Comparison of ENCODE assay signal across 1 cellular context in the genomic region with DNA sequence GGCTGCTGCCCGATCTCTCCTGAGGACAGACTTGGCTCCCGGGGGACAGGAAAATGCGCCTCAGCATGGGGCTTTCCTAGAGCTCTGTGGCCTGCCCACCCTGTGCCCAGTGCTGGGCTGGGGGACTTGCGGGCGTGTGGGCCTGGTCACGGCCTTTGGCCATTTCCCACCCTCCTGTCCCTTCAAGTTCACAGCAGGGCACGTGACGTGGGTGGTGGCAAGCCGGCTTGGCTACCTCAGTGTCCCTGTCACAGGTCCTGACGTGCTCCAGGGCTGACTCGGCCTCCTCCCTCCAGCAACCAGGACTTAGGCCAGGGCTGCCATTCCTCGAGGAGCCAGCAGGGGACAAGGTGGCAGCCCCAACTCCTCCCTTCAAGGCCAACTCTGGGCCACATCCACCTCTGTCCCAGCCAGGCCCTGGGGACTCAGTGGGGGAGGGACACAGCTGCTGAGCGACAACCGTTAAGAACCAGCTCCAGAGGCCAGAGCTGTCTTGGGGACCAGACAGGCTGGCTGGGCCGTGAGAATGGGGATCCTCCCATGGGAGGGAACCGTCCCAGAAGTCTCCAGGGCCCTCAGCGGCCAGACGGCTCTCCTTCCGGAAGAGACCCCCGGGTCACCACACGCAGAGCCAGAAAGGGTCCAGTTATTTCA.
TF ChIP-seq lines count a peak whose summit lies in the region.

No MANE protein-coding gene starts in this region.

TF ChIP-seq in HepG2, 621 proteins besides CTCF, POLR2A, EP300 and RAD21 (continued from another document and continues in another):
- TF ChIP-seq, protein P1, sequence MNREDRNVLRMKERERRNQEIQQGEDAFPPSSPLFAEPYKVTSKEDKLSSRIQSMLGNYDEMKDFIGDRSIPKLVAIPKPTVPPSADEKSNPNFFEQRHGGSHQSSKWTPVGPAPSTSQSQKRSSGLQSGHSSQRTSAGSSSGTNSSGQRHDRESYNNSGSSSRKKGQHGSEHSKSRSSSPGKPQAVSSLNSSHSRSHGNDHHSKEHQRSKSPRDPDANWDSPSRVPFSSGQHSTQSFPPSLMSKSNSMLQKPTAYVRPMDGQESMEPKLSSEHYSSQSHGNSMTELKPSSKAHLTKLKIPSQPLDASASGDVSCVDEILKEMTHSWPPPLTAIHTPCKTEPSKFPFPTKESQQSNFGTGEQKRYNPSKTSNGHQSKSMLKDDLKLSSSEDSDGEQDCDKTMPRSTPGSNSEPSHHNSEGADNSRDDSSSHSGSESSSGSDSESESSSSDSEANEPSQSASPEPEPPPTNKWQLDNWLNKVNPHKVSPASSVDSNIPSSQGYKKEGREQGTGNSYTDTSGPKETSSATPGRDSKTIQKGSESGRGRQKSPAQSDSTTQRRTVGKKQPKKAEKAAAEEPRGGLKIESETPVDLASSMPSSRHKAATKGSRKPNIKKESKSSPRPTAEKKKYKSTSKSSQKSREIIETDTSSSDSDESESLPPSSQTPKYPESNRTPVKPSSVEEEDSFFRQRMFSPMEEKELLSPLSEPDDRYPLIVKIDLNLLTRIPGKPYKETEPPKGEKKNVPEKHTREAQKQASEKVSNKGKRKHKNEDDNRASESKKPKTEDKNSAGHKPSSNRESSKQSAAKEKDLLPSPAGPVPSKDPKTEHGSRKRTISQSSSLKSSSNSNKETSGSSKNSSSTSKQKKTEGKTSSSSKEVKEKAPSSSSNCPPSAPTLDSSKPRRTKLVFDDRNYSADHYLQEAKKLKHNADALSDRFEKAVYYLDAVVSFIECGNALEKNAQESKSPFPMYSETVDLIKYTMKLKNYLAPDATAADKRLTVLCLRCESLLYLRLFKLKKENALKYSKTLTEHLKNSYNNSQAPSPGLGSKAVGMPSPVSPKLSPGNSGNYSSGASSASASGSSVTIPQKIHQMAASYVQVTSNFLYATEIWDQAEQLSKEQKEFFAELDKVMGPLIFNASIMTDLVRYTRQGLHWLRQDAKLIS (CRISPR knock-in tag; IDR thresholded peaks at IDR 0.05), result peak; percentile 89
- TF ChIP-seq ERF (CRISPR knock-in tag; IDR thresholded peaks at IDR 0.05) (peak; percentile 84), RCOR2 (CRISPR knock-in tag; IDR thresholded peaks at IDR 0.05) (no peak; the same call in 1 of the 2 replicates), SATB2 (CRISPR knock-in tag; IDR thresholded peaks at IDR 0.05) (no peak), RORA (CRISPR knock-in tag; IDR thresholded peaks at IDR 0.05) (no peak), ZNF530 (CRISPR knock-in tag; IDR thresholded peaks at IDR 0.05; ENCODE audit: low read depth) (no peak), RELA (CRISPR knock-in tag; IDR thresholded peaks at IDR 0.05) (0 out of 2 replicates have a peak, but pooled peaks have one; percentile 32), SP140L (CRISPR knock-in tag; IDR thresholded peaks at IDR 0.05; ENCODE audit: borderline replicate concordance) (no peak), MTA3 (CRISPR knock-in tag; IDR thresholded peaks at IDR 0.05) (no peak), MYC (CRISPR knock-in tag; IDR thresholded peaks at IDR 0.05; ENCODE audit: borderline replicate concordance) (0 out of 2 replicates have a peak, but pooled peaks have one; percentile 58), POLR2G (IDR thresholded peaks at IDR 0.05; ENCODE audit: low read depth, low read length) (peak; percentile 69), ZFAT (CRISPR knock-in tag; conservative IDR thresholded peaks at IDR 0.05) (no peak), REXO4 (CRISPR knock-in tag; IDR thresholded peaks at IDR 0.05; ENCODE audit: borderline replicate concordance) (no peak), SIN3B (IDR thresholded peaks at IDR 0.05; ENCODE audit: low read length) (0 out of 2 replicates have a peak, but pooled peaks have one; percentile 9), RARG (CRISPR knock-in tag; IDR thresholded peaks at IDR 0.05; ENCODE audit: low read depth) (no peak)
- TF ChIP-seq, protein P2, sequence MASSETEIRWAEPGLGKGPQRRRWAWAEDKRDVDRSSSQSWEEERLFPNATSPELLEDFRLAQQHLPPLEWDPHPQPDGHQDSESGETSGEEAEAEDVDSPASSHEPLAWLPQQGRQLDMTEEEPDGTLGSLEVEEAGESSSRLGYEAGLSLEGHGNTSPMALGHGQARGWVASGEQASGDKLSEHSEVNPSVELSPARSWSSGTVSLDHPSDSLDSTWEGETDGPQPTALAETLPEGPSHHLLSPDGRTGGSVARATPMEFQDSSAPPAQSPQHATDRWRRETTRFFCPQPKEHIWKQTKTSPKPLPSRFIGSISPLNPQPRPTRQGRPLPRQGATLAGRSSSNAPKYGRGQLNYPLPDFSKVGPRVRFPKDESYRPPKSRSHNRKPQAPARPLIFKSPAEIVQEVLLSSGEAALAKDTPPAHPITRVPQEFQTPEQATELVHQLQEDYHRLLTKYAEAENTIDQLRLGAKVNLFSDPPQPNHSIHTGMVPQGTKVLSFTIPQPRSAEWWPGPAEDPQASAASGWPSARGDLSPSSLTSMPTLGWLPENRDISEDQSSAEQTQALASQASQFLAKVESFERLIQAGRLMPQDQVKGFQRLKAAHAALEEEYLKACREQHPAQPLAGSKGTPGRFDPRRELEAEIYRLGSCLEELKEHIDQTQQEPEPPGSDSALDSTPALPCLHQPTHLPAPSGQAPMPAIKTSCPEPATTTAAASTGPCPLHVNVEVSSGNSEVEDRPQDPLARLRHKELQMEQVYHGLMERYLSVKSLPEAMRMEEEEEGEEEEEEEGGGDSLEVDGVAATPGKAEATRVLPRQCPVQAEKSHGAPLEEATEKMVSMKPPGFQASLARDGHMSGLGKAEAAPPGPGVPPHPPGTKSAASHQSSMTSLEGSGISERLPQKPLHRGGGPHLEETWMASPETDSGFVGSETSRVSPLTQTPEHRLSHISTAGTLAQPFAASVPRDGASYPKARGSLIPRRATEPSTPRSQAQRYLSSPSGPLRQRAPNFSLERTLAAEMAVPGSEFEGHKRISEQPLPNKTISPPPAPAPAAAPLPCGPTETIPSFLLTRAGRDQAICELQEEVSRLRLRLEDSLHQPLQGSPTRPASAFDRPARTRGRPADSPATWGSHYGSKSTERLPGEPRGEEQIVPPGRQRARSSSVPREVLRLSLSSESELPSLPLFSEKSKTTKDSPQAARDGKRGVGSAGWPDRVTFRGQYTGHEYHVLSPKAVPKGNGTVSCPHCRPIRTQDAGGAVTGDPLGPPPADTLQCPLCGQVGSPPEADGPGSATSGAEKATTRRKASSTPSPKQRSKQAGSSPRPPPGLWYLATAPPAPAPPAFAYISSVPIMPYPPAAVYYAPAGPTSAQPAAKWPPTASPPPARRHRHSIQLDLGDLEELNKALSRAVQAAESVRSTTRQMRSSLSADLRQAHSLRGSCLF (CRISPR knock-in tag; IDR thresholded peaks at IDR 0.05; ENCODE audit: borderline replicate concordance), result no peak
- TF ChIP-seq, protein P3, sequence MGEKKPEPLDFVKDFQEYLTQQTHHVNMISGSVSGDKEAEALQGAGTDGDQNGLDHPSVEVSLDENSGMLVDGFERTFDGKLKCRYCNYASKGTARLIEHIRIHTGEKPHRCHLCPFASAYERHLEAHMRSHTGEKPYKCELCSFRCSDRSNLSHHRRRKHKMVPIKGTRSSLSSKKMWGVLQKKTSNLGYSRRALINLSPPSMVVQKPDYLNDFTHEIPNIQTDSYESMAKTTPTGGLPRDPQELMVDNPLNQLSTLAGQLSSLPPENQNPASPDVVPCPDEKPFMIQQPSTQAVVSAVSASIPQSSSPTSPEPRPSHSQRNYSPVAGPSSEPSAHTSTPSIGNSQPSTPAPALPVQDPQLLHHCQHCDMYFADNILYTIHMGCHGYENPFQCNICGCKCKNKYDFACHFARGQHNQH (CRISPR knock-in tag; IDR thresholded peaks at IDR 0.05), result peak; percentile 69; the same call in 1 of the 2 replicates
- TF ChIP-seq, protein P4, sequence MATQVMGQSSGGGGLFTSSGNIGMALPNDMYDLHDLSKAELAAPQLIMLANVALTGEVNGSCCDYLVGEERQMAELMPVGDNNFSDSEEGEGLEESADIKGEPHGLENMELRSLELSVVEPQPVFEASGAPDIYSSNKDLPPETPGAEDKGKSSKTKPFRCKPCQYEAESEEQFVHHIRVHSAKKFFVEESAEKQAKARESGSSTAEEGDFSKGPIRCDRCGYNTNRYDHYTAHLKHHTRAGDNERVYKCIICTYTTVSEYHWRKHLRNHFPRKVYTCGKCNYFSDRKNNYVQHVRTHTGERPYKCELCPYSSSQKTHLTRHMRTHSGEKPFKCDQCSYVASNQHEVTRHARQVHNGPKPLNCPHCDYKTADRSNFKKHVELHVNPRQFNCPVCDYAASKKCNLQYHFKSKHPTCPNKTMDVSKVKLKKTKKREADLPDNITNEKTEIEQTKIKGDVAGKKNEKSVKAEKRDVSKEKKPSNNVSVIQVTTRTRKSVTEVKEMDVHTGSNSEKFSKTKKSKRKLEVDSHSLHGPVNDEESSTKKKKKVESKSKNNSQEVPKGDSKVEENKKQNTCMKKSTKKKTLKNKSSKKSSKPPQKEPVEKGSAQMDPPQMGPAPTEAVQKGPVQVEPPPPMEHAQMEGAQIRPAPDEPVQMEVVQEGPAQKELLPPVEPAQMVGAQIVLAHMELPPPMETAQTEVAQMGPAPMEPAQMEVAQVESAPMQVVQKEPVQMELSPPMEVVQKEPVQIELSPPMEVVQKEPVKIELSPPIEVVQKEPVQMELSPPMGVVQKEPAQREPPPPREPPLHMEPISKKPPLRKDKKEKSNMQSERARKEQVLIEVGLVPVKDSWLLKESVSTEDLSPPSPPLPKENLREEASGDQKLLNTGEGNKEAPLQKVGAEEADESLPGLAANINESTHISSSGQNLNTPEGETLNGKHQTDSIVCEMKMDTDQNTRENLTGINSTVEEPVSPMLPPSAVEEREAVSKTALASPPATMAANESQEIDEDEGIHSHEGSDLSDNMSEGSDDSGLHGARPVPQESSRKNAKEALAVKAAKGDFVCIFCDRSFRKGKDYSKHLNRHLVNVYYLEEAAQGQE (IDR thresholded peaks at IDR 0.05; ENCODE audit: borderline replicate concordance in 1 of 2, low read depth in 1 of 2, low read length in 2 of 2), result peak in 1 of 2 experiments; percentile 29; a peak in 1 of 4 replicates
- TF ChIP-seq, protein P5, sequence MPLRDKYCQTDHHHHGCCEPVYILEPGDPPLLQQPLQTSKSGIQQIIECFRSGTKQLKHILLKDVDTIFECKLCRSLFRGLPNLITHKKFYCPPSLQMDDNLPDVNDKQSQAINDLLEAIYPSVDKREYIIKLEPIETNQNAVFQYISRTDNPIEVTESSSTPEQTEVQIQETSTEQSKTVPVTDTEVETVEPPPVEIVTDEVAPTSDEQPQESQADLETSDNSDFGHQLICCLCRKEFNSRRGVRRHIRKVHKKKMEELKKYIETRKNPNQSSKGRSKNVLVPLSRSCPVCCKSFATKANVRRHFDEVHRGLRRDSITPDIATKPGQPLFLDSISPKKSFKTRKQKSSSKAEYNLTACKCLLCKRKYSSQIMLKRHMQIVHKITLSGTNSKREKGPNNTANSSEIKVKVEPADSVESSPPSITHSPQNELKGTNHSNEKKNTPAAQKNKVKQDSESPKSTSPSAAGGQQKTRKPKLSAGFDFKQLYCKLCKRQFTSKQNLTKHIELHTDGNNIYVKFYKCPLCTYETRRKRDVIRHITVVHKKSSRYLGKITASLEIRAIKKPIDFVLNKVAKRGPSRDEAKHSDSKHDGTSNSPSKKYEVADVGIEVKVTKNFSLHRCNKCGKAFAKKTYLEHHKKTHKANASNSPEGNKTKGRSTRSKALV (CRISPR knock-in tag; IDR thresholded peaks at IDR 0.05), result no peak
- TF ChIP-seq, protein P6, sequence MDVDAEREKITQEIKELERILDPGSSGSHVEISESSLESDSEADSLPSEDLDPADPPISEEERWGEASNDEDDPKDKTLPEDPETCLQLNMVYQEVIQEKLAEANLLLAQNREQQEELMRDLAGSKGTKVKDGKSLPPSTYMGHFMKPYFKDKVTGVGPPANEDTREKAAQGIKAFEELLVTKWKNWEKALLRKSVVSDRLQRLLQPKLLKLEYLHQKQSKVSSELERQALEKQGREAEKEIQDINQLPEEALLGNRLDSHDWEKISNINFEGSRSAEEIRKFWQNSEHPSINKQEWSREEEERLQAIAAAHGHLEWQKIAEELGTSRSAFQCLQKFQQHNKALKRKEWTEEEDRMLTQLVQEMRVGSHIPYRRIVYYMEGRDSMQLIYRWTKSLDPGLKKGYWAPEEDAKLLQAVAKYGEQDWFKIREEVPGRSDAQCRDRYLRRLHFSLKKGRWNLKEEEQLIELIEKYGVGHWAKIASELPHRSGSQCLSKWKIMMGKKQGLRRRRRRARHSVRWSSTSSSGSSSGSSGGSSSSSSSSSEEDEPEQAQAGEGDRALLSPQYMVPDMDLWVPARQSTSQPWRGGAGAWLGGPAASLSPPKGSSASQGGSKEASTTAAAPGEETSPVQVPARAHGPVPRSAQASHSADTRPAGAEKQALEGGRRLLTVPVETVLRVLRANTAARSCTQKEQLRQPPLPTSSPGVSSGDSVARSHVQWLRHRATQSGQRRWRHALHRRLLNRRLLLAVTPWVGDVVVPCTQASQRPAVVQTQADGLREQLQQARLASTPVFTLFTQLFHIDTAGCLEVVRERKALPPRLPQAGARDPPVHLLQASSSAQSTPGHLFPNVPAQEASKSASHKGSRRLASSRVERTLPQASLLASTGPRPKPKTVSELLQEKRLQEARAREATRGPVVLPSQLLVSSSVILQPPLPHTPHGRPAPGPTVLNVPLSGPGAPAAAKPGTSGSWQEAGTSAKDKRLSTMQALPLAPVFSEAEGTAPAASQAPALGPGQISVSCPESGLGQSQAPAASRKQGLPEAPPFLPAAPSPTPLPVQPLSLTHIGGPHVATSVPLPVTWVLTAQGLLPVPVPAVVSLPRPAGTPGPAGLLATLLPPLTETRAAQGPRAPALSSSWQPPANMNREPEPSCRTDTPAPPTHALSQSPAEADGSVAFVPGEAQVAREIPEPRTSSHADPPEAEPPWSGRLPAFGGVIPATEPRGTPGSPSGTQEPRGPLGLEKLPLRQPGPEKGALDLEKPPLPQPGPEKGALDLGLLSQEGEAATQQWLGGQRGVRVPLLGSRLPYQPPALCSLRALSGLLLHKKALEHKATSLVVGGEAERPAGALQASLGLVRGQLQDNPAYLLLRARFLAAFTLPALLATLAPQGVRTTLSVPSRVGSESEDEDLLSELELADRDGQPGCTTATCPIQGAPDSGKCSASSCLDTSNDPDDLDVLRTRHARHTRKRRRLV (CRISPR knock-in tag; IDR thresholded peaks at IDR 0.05), result no peak
- TF ChIP-seq, protein P7, sequence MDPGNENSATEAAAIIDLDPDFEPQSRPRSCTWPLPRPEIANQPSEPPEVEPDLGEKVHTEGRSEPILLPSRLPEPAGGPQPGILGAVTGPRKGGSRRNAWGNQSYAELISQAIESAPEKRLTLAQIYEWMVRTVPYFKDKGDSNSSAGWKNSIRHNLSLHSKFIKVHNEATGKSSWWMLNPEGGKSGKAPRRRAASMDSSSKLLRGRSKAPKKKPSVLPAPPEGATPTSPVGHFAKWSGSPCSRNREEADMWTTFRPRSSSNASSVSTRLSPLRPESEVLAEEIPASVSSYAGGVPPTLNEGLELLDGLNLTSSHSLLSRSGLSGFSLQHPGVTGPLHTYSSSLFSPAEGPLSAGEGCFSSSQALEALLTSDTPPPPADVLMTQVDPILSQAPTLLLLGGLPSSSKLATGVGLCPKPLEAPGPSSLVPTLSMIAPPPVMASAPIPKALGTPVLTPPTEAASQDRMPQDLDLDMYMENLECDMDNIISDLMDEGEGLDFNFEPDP (CRISPR knock-in tag; conservative IDR thresholded peaks at IDR 0.05), result no peak
- TF ChIP-seq, protein P8, sequence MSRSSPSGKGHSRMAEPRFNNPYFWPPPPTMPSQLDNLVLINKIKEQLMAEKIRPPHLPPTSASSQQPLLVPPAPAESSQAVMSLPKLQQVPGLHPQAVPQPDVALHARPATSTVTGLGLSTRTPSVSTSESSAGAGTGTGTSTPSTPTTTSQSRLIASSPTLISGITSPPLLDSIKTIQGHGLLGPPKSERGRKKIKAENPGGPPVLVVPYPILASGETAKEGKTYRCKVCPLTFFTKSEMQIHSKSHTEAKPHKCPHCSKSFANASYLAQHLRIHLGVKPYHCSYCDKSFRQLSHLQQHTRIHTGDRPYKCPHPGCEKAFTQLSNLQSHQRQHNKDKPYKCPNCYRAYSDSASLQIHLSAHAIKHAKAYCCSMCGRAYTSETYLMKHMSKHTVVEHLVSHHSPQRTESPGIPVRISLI (CRISPR knock-in tag; IDR thresholded peaks at IDR 0.05; ENCODE audit: borderline replicate concordance), result no peak
